19 cellular contexts compared by ENCODE assay signal in the genomic region with DNA sequence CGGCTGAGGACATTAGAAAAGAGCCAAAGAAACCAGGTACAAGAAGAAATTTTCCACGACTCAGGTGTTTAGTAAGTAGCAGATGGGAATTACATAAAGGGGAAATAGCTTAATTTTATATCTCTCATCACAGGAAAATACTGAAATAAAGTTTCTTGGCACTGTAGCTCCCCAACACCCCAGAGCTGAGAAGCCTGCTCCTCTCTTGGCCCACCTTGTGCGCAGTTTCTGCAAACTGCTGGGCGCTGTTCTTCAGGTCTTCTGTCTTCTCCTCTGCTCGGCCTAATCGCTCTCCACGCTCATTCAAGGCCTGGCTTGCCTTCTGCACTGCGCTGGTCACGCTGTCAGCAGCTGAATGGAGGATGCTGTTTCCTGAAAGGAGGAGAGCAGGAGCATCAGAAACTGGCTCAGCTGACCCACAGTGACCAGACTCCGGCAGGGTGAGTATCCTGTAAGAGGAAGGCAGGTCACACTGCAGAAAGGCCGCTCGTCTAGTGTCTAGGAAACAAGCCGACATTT.
DNase-seq lines count a peak whose midpoint lies in the region; TF ChIP-seq lines count a peak whose summit lies in the region.
"Had no signal": no experiment of that assay in that cellular context is flagged by ENCODE, and none has a peak within 500 bp of the region (broad histone marks: within the 10 kb centered on the region; RNA-seq: fewer than 3 reads in every experiment).

No MANE protein-coding gene starts in this region.

- H3K27ac Mint-ChIP-seq in progenitor cell of endocrine pancreas, result peak overlapping the region; percentile 71

- no peak overlapping the region for H2BK5ac ChIP-seq in mesenchymal stem cell (ENCODE audit: low read depth, low read length, poor library complexity, severe bottlenecking)

- peak overlapping the region; percentile 33 to 95 for H2BK12ac ChIP-seq in mesenchymal stem cell (ENCODE audit: low read length in 2 of 2)

- WGBS in mesenchymal stem cell, result 90% methylated on average over 12 of the region's 13 CpGs

- no peaks in the 10 kb centered on the region for H3K9me3 ChIP-seq in HEK293 (ENCODE audit: control insufficient read depth, insufficient read depth, low read depth, low read length)
- H3K9me3 ChIP-seq in duodenal mucosa (ENCODE audit: control insufficient read depth in 1 of 2, low read length in 2 of 2), result no peaks in the 10 kb centered on the region
- H3K9me3 ChIP-seq in mesenchymal stem cell (ENCODE audit: control insufficient read depth, low read length), result no peaks in the 10 kb centered on the region
- H3K9me3 ChIP-seq in SJCRH30 (replicated peaks), result no peaks in the 10 kb centered on the region

- peaks cover 10% of the 10 kb centered on the region for H3K4me1 ChIP-seq in HEK293 (ENCODE audit: control insufficient read depth, insufficient read depth, low read length)
- H3K4me1 ChIP-seq in duodenal mucosa (ENCODE audit: control insufficient read depth in 1 of 2, insufficient read depth in 2 of 2, low read length in 2 of 2), result peaks cover 61% of the 10 kb centered on the region in 2 donors
- no peaks in the 10 kb centered on the region for H3K4me1 ChIP-seq in mesenchymal stem cell (ENCODE audit: control insufficient read depth, insufficient read depth, low read depth, low read length)
- no peaks in the 10 kb centered on the region for H3K4me1 ChIP-seq in SJCRH30

- peak overlapping the region in 1 of 2 experiments; percentile 50 for H3K23ac ChIP-seq in mesenchymal stem cell (ENCODE audit: low read length in 2 of 2)

- CTCF ChIA-PET in HEK293 (lab: Yijun Ruan, JAX), result interaction anchor here (0.7 to 2.8 kb wide), 4 partner anchors 12 to 314 kb away, joined by 3 to 14 read pairs (median 5); no protein-coding TSS in a partner anchor

- no peak overlapping the region for H3K4me3 ChIP-seq in HEK293 (ENCODE audit: low read depth, low read length)
- H3K4me3 ChIP-seq in duodenal mucosa (ENCODE audit: low read depth in 1 of 2, low read length in 2 of 2), result peak overlapping the region; percentile 44 to 48
- H3K4me3 ChIP-seq in mesenchymal stem cell (ENCODE audit: insufficient read depth in 1 of 2, low read depth in 1 of 2, low read length in 2 of 2), result no peak overlapping the region
- no peak overlapping the region for H3K4me3 ChIP-seq in SJCRH30
- H3K4me3 ChIP-seq: GM12878, GM23248, K562 had no signal

- no peak overlapping the region for H3K4me3 Mint-ChIP-seq in progenitor cell of endocrine pancreas (ENCODE audit: low read depth)

- H3K27me3 ChIP-seq in duodenal mucosa (ENCODE audit: control insufficient read depth in 1 of 2, insufficient read depth in 2 of 2, low read length in 2 of 2), result no peaks in the 10 kb centered on the region
- peaks cover 0 to 4% of the 10 kb centered on the region in 2 experiments for H3K27me3 ChIP-seq in mesenchymal stem cell (ENCODE audit: control insufficient read depth in 1 of 2, insufficient read depth in 1 of 2, low read length in 2 of 2)
- peaks cover 4% of the 10 kb centered on the region; the same call in 1 of the 2 replicates for H3K27me3 ChIP-seq in SJCRH30

- H3K27ac ChIP-seq in HEK293 (ENCODE audit: extremely low read depth, low read depth, low read length) (peak overlapping the region; percentile 47; the same call in 1 of the 2 replicates), duodenal mucosa (ENCODE audit: low read depth, low read length) (peak overlapping the region; percentile 74), mesenchymal stem cell (ENCODE audit: low read length, poor library complexity, severe bottlenecking) (no peak overlapping the region), SJCRH30 (no peak overlapping the region)
- H3K27ac ChIP-seq: GM23248, HL-60 had no signal

- peak overlapping the region in 1 of 2 experiments; percentile 62 for H3K18ac ChIP-seq in mesenchymal stem cell (ENCODE audit: low read depth in 1 of 2, low read length in 2 of 2)

- H3K4me2 ChIP-seq in mesenchymal stem cell (ENCODE audit: low read length, poor library complexity, severe bottlenecking), result no peak overlapping the region

- peak overlapping the region in 1 of 2 experiments; percentile 84 for H3K4ac ChIP-seq in mesenchymal stem cell (ENCODE audit: low read depth in 1 of 2, low read length in 2 of 2)

- H3K36me3 ChIP-seq in HEK293 (ENCODE audit: control insufficient read depth in 2 of 2, insufficient read depth in 1 of 2, low read length in 2 of 2), result no peaks in the 10 kb centered on the region
- no peaks in the 10 kb centered on the region for H3K36me3 ChIP-seq in duodenal mucosa (ENCODE audit: control insufficient read depth in 1 of 2, insufficient read depth in 2 of 2, low read length in 2 of 2)
- H3K36me3 ChIP-seq in mesenchymal stem cell (ENCODE audit: control insufficient read depth in 1 of 2, insufficient read depth in 2 of 2, low read depth in 1 of 2, low read length in 2 of 2), result no peaks in the 10 kb centered on the region
- H3K36me3 ChIP-seq in SJCRH30, result no peaks in the 10 kb centered on the region

- H3K79me1 ChIP-seq in mesenchymal stem cell (replicated peaks; ENCODE audit: low read length, poor library complexity, severe bottlenecking), result no peaks in the 10 kb centered on the region

- H4K91ac ChIP-seq in mesenchymal stem cell (ENCODE audit: low read length), result peak overlapping the region; percentile 76

- POLR2A ChIA-PET in HEK293 (lab: Yijun Ruan, JAX), result no interaction called here

- H3K4me1 Mint-ChIP-seq in progenitor cell of endocrine pancreas (ENCODE audit: low read depth), result peaks cover 42% of the 10 kb centered on the region

- no peak overlapping the region for H2BK15ac ChIP-seq in mesenchymal stem cell (ENCODE audit: low read depth, poor library complexity, severe bottlenecking)

- no peak for DNase-seq in mesenchymal stem cell
- DNase-seq in progenitor cell of endocrine pancreas (ENCODE audit: low spot score, unreplicated experiment), result no peak
- DNase-seq in SJCRH30, result no peak
- DNase-seq in NCI-H1105 (lab: John Stamatoyannopoulos, UW), result no peak
- no peak for DNase-seq in NCI-H146 (lab: John Stamatoyannopoulos, UW)
- no peak for DNase-seq in NK-92 (lab: John Stamatoyannopoulos, UW; ENCODE audit: unreplicated experiment)
- DNase-seq: AML-193; GM23248; NCI-H1694; NCI-H2107; NCI-H345; NCI-H526 treated with DMSO at 0.1 percent for 48 hours; NK-92 treated with Interleukin-12 subunit alpha and Interleukin-12 subunit beta, amount 100 ng/mL, for 24 hours; PC-3 had no signal

- H3K36me3 Mint-ChIP-seq in progenitor cell of endocrine pancreas (ENCODE audit: insufficient read depth), result no peaks in the 10 kb centered on the region

- H3K14ac ChIP-seq in mesenchymal stem cell (ENCODE audit: low read length in 2 of 2), result peak overlapping the region; percentile 30 to 40

- H2BK120ac ChIP-seq in mesenchymal stem cell (ENCODE audit: low read depth, low read length), result no peak overlapping the region

- no peaks in the 10 kb centered on the region for H3K27me3 Mint-ChIP-seq in progenitor cell of endocrine pancreas

- no peak overlapping the region for H4K8ac ChIP-seq in mesenchymal stem cell (ENCODE audit: low read length)

- H3K9ac ChIP-seq in duodenal mucosa (ENCODE audit: low read depth in 1 of 2, low read length in 2 of 2) (peak overlapping the region in 1 of 2 donors; percentile 49), mesenchymal stem cell (ENCODE audit: low read length) (no peak overlapping the region)
- H3K9ac ChIP-seq: GM23248 had no signal

- H3K9me3 Mint-ChIP-seq in progenitor cell of endocrine pancreas (ENCODE audit: low read depth), result no peaks in the 10 kb centered on the region

- no peak for TF ChIP-seq CTCF in HEK293 (tag by site-specific recombination; IDR thresholded peaks at IDR 0.05)
- TF ChIP-seq CTCF in progenitor cell of endocrine pancreas (IDR thresholded peaks at IDR 0.05; ENCODE audit: unreplicated experiment), result no peak

- H2AK5ac ChIP-seq in mesenchymal stem cell (ENCODE audit: low read length, severe bottlenecking), result no peak overlapping the region

- H2AFZ ChIP-seq in mesenchymal stem cell (ENCODE audit: low read depth, low read length), result no peak overlapping the region
- H2AFZ ChIP-seq: GM23248 had no signal

TF ChIP-seq in HEK293, 187 proteins besides CTCF, POLR2A, EP300 and RAD21:
- no peak for TF ChIP-seq ZNF529 (tag by site-specific recombination; IDR thresholded peaks at IDR 0.05; ENCODE audit: insufficient replicate concordance)
TF ChIP-seq in HEK293: peak in this region for 0.

Comparison
In these comparisons a context has a peak if more than half of its experiments do, and no peak if none do; other contexts are left out.
1. H3K27ac ChIP-seq: peak in HEK293 (single experiment) and duodenal mucosa (single experiment); none in mesenchymal stem cell (single experiment) and SJCRH30 (single experiment).
2. H3K4me3 ChIP-seq: peak in duodenal mucosa (2 of 2); none in HEK293 (single experiment), mesenchymal stem cell (0 of 2) and SJCRH30 (single experiment).